ENCODE assay signal across 18 cellular contexts in genomic region chr1:14262582-14262981, GRCh38.
"Had no signal": no experiment of that assay in that cellular context is flagged by ENCODE, and none has a peak within 500 bp of the region (broad histone marks: within the 10 kb centered on the region; RNA-seq: fewer than 3 reads in every experiment).

No MANE protein-coding gene starts in this region.

- H3K27ac ChIP-seq: brain microvascular endothelial cell, colonic mucosa, prostate gland, right atrium auricular region, tibial artery had no signal

- H3K4me1 Mint-ChIP-seq: activated CD4-positive, alpha-beta T cell treated with anti-CD3 and anti-CD28 coated beads, Interleukin-2, amount 10 ng/mL, durations not matched to agents 24 days and 14 days; central memory CD8-positive, alpha-beta T cell had no signal

- DNase-seq: activated CD4-positive, alpha-beta T cell treated with anti-CD3 and anti-CD28 coated beads, Interleukin-2, amount 10 ng/mL, durations not matched to agents 24 days and 14 days; activated CD8-positive, alpha-beta T cell treated with anti-CD3 and anti-CD28 coated beads for 36 hours; activated naive CD4-positive, alpha-beta T cell treated with anti-CD3 and anti-CD28 coated beads for 36 hours; activated T-cell treated with anti-CD3 and anti-CD28 coated beads, Interleukin-2, amount 50 U/mL, for 24 hours; anterior cingulate cortex; brain microvascular endothelial cell; colonic mucosa; foreskin melanocyte; midbrain; stimulated activated CD4-positive, alpha-beta T cell treated with anti-CD3 and anti-CD28 coated beads, Interleukin-2, amount 100 ng/mL, for 24 hours; stimulated activated naive CD8-positive, alpha-beta T cell treated with anti-CD3 and anti-CD28 coated beads, Interleukin-15, Interleukin-2, amounts not matched to agents 100 U/mL and 50 U/mL, for 24 hours; substantia nigra; T1000; tibial artery had no signal

- H3K4me3 ChIP-seq: colonic mucosa, prostate gland, right atrium auricular region, tibial artery had no signal

- H3K9me3 Mint-ChIP-seq: activated CD4-positive, alpha-beta T cell treated with anti-CD3 and anti-CD28 coated beads, Interleukin-2, amount 10 ng/mL, durations not matched to agents 24 days and 14 days; activated CD8-positive, alpha-beta T cell treated with anti-CD3 and anti-CD28 coated beads for 36 hours; activated naive CD4-positive, alpha-beta T cell treated with anti-CD3 and anti-CD28 coated beads for 36 hours; activated T-cell treated with anti-CD3 and anti-CD28 coated beads, Interleukin-2, amount 50 U/mL, for 24 hours; central memory CD8-positive, alpha-beta T cell had no signal

- H3K27ac Mint-ChIP-seq: activated CD4-positive, alpha-beta T cell treated with anti-CD3 and anti-CD28 coated beads, Interleukin-2, amount 10 ng/mL, durations not matched to agents 24 days and 14 days; activated CD8-positive, alpha-beta T cell treated with anti-CD3 and anti-CD28 coated beads for 36 hours; activated naive CD4-positive, alpha-beta T cell treated with anti-CD3 and anti-CD28 coated beads for 36 hours; activated T-cell treated with anti-CD3 and anti-CD28 coated beads, Interleukin-2, amount 50 U/mL, for 24 hours had no signal

- H3K36me3 ChIP-seq: brain microvascular endothelial cell, colonic mucosa, prostate gland, right atrium auricular region, tibial artery had no signal

- ATAC-seq: activated CD8-positive, alpha-beta T cell treated with anti-CD3 and anti-CD28 coated beads for 36 hours; left lobe of liver; stimulated activated naive CD8-positive, alpha-beta T cell treated with anti-CD3 and anti-CD28 coated beads, Interleukin-15, Interleukin-2, amounts not matched to agents 100 U/mL and 50 U/mL, for 24 hours had no signal

- H3K9me3 ChIP-seq: colonic mucosa, prostate gland, right atrium auricular region, tibial artery had no signal

- H3K27me3 ChIP-seq: brain microvascular endothelial cell, colonic mucosa, right atrium auricular region had no signal

- H3K4me3 Mint-ChIP-seq: activated CD4-positive, alpha-beta T cell treated with anti-CD3 and anti-CD28 coated beads, Interleukin-2, amount 10 ng/mL, durations not matched to agents 24 days and 14 days; activated CD8-positive, alpha-beta T cell treated with anti-CD3 and anti-CD28 coated beads for 36 hours; activated naive CD4-positive, alpha-beta T cell treated with anti-CD3 and anti-CD28 coated beads for 36 hours; activated T-cell treated with anti-CD3 and anti-CD28 coated beads, Interleukin-2, amount 50 U/mL, for 24 hours; central memory CD8-positive, alpha-beta T cell had no signal
